ENCODE assay signal across 17 cellular contexts in the genomic region with DNA sequence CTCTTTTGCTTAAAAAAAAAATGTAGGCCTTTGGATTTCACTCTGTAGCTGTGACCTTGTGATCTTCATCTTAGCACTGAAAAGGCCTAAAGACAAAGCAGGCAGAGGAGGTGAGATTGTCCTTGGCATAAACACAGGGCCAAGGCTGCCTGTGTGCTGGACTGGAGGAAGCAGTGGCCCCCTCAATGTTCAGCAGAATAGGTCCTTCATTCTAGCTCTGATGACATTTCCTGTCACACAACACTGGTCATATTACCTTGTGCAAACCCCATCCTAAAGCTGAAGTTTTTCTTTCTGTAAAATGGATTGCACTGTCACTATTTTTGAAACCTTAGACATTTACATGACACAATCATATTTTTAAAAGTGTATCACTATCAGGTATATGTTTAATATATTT.
DNase-seq lines count a peak whose midpoint lies in the region; ATAC-seq, FAIRE-seq and TF ChIP-seq lines count a peak whose summit lies in the region.
"Had no signal": no experiment of that assay in that cellular context is flagged by ENCODE, and none has a peak within 500 bp of the region (broad histone marks: within the 10 kb centered on the region; RNA-seq: fewer than 3 reads in every experiment).

No MANE protein-coding gene starts in this region.

- ATAC-seq in HG03460 (IDR thresholded peaks at IDR 0.05; ENCODE audit: unreplicated experiment) = peak; percentile 48
- ATAC-seq in naive thymus-derived CD4-positive, alpha-beta T cell = no peak
- no peak for ATAC-seq in left colon
- ATAC-seq: activated T-cell treated with anti-CD3 and anti-CD28 coated beads, Interleukin-2, amount 50 U/mL, for 4 hours; right cardiac atrium had no signal

- H3K27ac ChIP-seq in naive thymus-derived CD4-positive, alpha-beta T cell (ENCODE audit: low read depth, low read length) = no peak overlapping the region
- H3K27ac ChIP-seq: left ventricle myocardium inferior, SK-N-MC had no signal

- intact Hi-C loops in activated CD4-positive, alpha-beta T cell treated with anti-CD3 and anti-CD28 coated beads, Interleukin-2, amount 10 ng/mL, durations not matched to agents 24 days and 14 days (cut with micrococcal nuclease) = no loop called here
- intact Hi-C loops in naive thymus-derived CD4-positive, alpha-beta T cell (cut with micrococcal nuclease) = no loop called here
- intact Hi-C loops in left colon (cut with DNase I, micrococcal nuclease) = no loop called here

- H3K36me3 ChIP-seq in naive thymus-derived CD4-positive, alpha-beta T cell (ENCODE audit: control insufficient read depth in 2 of 3, insufficient read depth in 3 of 3, low read length in 3 of 3) = no peaks in the 10 kb centered on the region
- H3K36me3 ChIP-seq: left ventricle myocardium inferior, stomach had no signal

- H3K27me3 ChIP-seq in naive thymus-derived CD4-positive, alpha-beta T cell (ENCODE audit: control insufficient read depth in 2 of 2, insufficient read depth in 2 of 2, low read length in 2 of 2) = no peaks in the 10 kb centered on the region
- H3K27me3 ChIP-seq: stomach had no signal

- POLR2A ChIA-PET in naive thymus-derived CD4-positive, alpha-beta T cell (lab: Charles Lee) = no interaction called here

- H3K4me1 Mint-ChIP-seq in activated CD4-positive, alpha-beta T cell treated with anti-CD3 and anti-CD28 coated beads, Interleukin-2, amount 10 ng/mL, durations not matched to agents 24 days and 14 days = peaks cover 34% of the 10 kb centered on the region
- H3K4me1 Mint-ChIP-seq in naive thymus-derived CD4-positive, alpha-beta T cell = peaks cover 0 to 43% (median 5%) of the 10 kb centered on the region in 7 donors

- TF ChIP-seq POLR2A in GM12892 (IDR thresholded peaks at IDR 0.05; ENCODE audit: low read depth, low read length) = no peak

- no peaks in the 10 kb centered on the region for H3K9me3 ChIP-seq in naive thymus-derived CD4-positive, alpha-beta T cell (ENCODE audit: control insufficient read depth in 2 of 3, low read length in 3 of 3)
- H3K9me3 ChIP-seq: left ventricle myocardium inferior, stomach had no signal

- CTCF ChIA-PET in naive thymus-derived CD4-positive, alpha-beta T cell (lab: Charles Lee) = no interaction called here

- no peaks in the 10 kb centered on the region for H3K27me3 Mint-ChIP-seq in activated CD4-positive, alpha-beta T cell treated with anti-CD3 and anti-CD28 coated beads, Interleukin-2, amount 10 ng/mL, durations not matched to agents 24 days and 14 days
- H3K27me3 Mint-ChIP-seq in naive thymus-derived CD4-positive, alpha-beta T cell = no peaks in the 10 kb centered on the region
- H3K27me3 Mint-ChIP-seq: activated CD4-positive, alpha-beta T cell treated with anti-CD3 and anti-CD28 coated beads, Interleukin-2, amount 10 ng/mL, durations not matched to agents 7 days and 5 days had no signal

- H3K4me3 ChIP-seq in naive thymus-derived CD4-positive, alpha-beta T cell (ENCODE audit: low read length) = no peak overlapping the region
- H3K4me3 ChIP-seq: left ventricle myocardium inferior, SK-N-MC, stomach had no signal

- no peaks in the 10 kb centered on the region for H3K4me1 ChIP-seq in naive thymus-derived CD4-positive, alpha-beta T cell (ENCODE audit: control insufficient read depth in 2 of 2, insufficient read depth in 2 of 2, low read length in 2 of 2)
- H3K4me1 ChIP-seq: left ventricle myocardium inferior, stomach had no signal

- no peak overlapping the region for H3K4me3 Mint-ChIP-seq in activated CD4-positive, alpha-beta T cell treated with anti-CD3 and anti-CD28 coated beads, Interleukin-2, amount 10 ng/mL, durations not matched to agents 24 days and 14 days
- no peak overlapping the region for H3K4me3 Mint-ChIP-seq in naive thymus-derived CD4-positive, alpha-beta T cell
- H3K4me3 Mint-ChIP-seq: activated CD4-positive, alpha-beta T cell treated with anti-CD3 and anti-CD28 coated beads, Interleukin-2, amount 10 ng/mL, durations not matched to agents 7 days and 5 days; activated T-cell treated with anti-CD3 and anti-CD28 coated beads, Interleukin-2, amount 50 U/mL, for 4 hours had no signal

- peaks cover 38% of the 10 kb centered on the region for H3K36me3 Mint-ChIP-seq in activated CD4-positive, alpha-beta T cell treated with anti-CD3 and anti-CD28 coated beads, Interleukin-2, amount 10 ng/mL, durations not matched to agents 24 days and 14 days (ENCODE audit: low read depth)
- H3K36me3 Mint-ChIP-seq in naive thymus-derived CD4-positive, alpha-beta T cell = peaks cover 0 to 59% (median 26%) of the 10 kb centered on the region in 5 donors

- no peaks in the 10 kb centered on the region for H3K9me3 Mint-ChIP-seq in activated CD4-positive, alpha-beta T cell treated with anti-CD3 and anti-CD28 coated beads, Interleukin-2, amount 10 ng/mL, durations not matched to agents 24 days and 14 days
- H3K9me3 Mint-ChIP-seq in naive thymus-derived CD4-positive, alpha-beta T cell = no peaks in the 10 kb centered on the region
- H3K9me3 Mint-ChIP-seq: activated CD4-positive, alpha-beta T cell treated with anti-CD3 and anti-CD28 coated beads, Interleukin-2, amount 10 ng/mL, durations not matched to agents 7 days and 5 days; activated T-cell treated with anti-CD3 and anti-CD28 coated beads, Interleukin-2, amount 50 U/mL, for 4 hours had no signal

- DNase-seq in activated CD4-positive, alpha-beta T cell treated with anti-CD3 and anti-CD28 coated beads, Interleukin-2, amount 10 ng/mL, durations not matched to agents 24 days and 14 days = no peak
- DNase-seq in activated CD4-positive, alpha-beta T cell treated with anti-CD3 and anti-CD28 coated beads for 48 hours = no peak
- DNase-seq in GM12892 (ENCODE audit: insufficient read length) (no peak), SW480 (ENCODE audit: low spot score) (no peak), left colon (no peak), medulla oblongata (ENCODE audit: extremely low spot score) (no peak)
- DNase-seq in naive thymus-derived CD4-positive, alpha-beta T cell = no peak
- DNase-seq: activated CD4-positive, alpha-beta T cell treated with anti-CD3 and anti-CD28 coated beads, Interleukin-2, amount 10 ng/mL, durations not matched to agents 7 days and 5 days; activated T-cell treated with anti-CD3 and anti-CD28 coated beads, Interleukin-2, amount 50 U/mL, for 4 hours; C1 segment of cervical spinal cord; DMS153; left ventricle myocardium inferior; occipital lobe; right cardiac atrium; stomach had no signal

- peak; percentile 48 for FAIRE-seq in GM12892 (lab: Jason Lieb, UNC)

- H3K27ac Mint-ChIP-seq in activated CD4-positive, alpha-beta T cell treated with anti-CD3 and anti-CD28 coated beads, Interleukin-2, amount 10 ng/mL, durations not matched to agents 24 days and 14 days = peak overlapping the region; percentile 15
- H3K27ac Mint-ChIP-seq in naive thymus-derived CD4-positive, alpha-beta T cell = peak overlapping the region in 7 of 9 donors; percentile 17 to 54 (median 39)
- H3K27ac Mint-ChIP-seq: activated CD4-positive, alpha-beta T cell treated with anti-CD3 and anti-CD28 coated beads, Interleukin-2, amount 10 ng/mL, durations not matched to agents 7 days and 5 days had no signal
